12 cellular contexts compared by ENCODE assay signal in genomic region chr9:120612218-120612617, GRCh38. TPM values are rescaled to one million over a fixed set of nuclear protein-coding genes. Genes with fewer than 3 reads are reported as not detected.
DNase-seq lines count a peak whose midpoint lies in the region; ATAC-seq, FAIRE-seq and TF ChIP-seq lines count a peak whose summit lies in the region.
"Had no signal": no experiment of that assay in that cellular context is flagged by ENCODE, and none has a peak within 500 bp of the region (broad histone marks: within the 10 kb centered on the region; RNA-seq: fewer than 3 reads in every experiment).

No MANE protein-coding gene starts in this region.

- H3K27ac ChIP-seq in 22Rv1: no peak overlapping the region
- no peak overlapping the region for H3K27ac ChIP-seq in OCI-LY3 (ENCODE audit: low read length)
- H3K27ac ChIP-seq: ascending aorta, skin epidermis had no signal

- H3K4me1 ChIP-seq in OCI-LY3 (ENCODE audit: low read length): no peaks in the 10 kb centered on the region
- H3K4me1 ChIP-seq: ascending aorta had no signal

- H3K4me3 ChIP-seq in OCI-LY3 (ENCODE audit: low read length) (no peak overlapping the region), epithelial cell of proximal tubule (ENCODE audit: low read depth, low read length) (no peak overlapping the region)
- H3K4me3 ChIP-seq: ascending aorta, skin epidermis had no signal

- H3K4me2 ChIP-seq in OCI-LY3 (ENCODE audit: low read length): no peak overlapping the region

- no peak for DNase-seq in epithelial cell of proximal tubule (ENCODE audit: low read depth)
- DNase-seq in erythroblast (lab: John Stamatoyannopoulos, UW): no peak
- no peak for DNase-seq in natural killer cell treated with Interleukin-12 subunit alpha and Interleukin-12 subunit beta and Interleukin-15 and Interleukin-18, amount 100 ng/mL, for 72 hours (ENCODE audit: low spot score)
- DNase-seq: CD8-positive, alpha-beta memory T cell; NCI-H187 treated with DMSO at 0.1 percent for 48 hours had no signal

- H3K36me3 Mint-ChIP-seq in natural killer cell treated with Interleukin-12 subunit alpha and Interleukin-12 subunit beta and Interleukin-15 and Interleukin-18, amount 100 ng/mL, for 72 hours: no peaks in the 10 kb centered on the region

- H3K9me3 ChIP-seq in OCI-LY3 (ENCODE audit: insufficient read depth, low read length): no peaks in the 10 kb centered on the region
- H3K9me3 ChIP-seq: ascending aorta had no signal

- ATAC-seq in HG02870 (IDR thresholded peaks at IDR 0.05; ENCODE audit: unreplicated experiment) (no peak), HG03571 (IDR thresholded peaks at IDR 0.05; ENCODE audit: unreplicated experiment) (no peak)
- no peak for ATAC-seq in natural killer cell treated with Interleukin-12 subunit alpha and Interleukin-12 subunit beta and Interleukin-15 and Interleukin-18, amount 100 ng/mL, for 72 hours

- no peaks in the 10 kb centered on the region for H3K27me3 ChIP-seq in OCI-LY3 (ENCODE audit: low read depth, low read length)
- H3K27me3 ChIP-seq: ascending aorta had no signal

- no peaks in the 10 kb centered on the region for H3K9me3 Mint-ChIP-seq in natural killer cell treated with Interleukin-12 subunit alpha and Interleukin-12 subunit beta and Interleukin-15 and Interleukin-18, amount 100 ng/mL, for 72 hours
- H3K9me3 Mint-ChIP-seq: CD8-positive, alpha-beta memory T cell had no signal

- H3K27me3 Mint-ChIP-seq in natural killer cell treated with Interleukin-12 subunit alpha and Interleukin-12 subunit beta and Interleukin-15 and Interleukin-18, amount 100 ng/mL, for 72 hours: no peaks in the 10 kb centered on the region
- H3K27me3 Mint-ChIP-seq: CD8-positive, alpha-beta memory T cell had no signal

- no peak for TF ChIP-seq POLR2A in erythroblast (IDR thresholded peaks at IDR 0.05; ENCODE audit: low read length)

- no peak overlapping the region for H3K9ac ChIP-seq in OCI-LY3 (ENCODE audit: low read length)

- TF ChIP-seq CTCF in 22Rv1 (IDR thresholded peaks at IDR 0.05): peak; percentile 46
- peak; percentile 65 for TF ChIP-seq CTCF in OCI-LY3 (IDR thresholded peaks at IDR 0.05; ENCODE audit: low read depth, low read length)
- peak; percentile 53 for TF ChIP-seq CTCF in epithelial cell of proximal tubule (conservative IDR thresholded peaks at IDR 0.05; ENCODE audit: low read depth, low read length)

- no peak overlapping the region for H2AFZ ChIP-seq in OCI-LY3 (ENCODE audit: low read depth, low read length)

- no peaks in the 10 kb centered on the region for H3K36me3 ChIP-seq in OCI-LY3 (replicated peaks; ENCODE audit: low read depth, low read length)

- no peak overlapping the region for H3K4me3 Mint-ChIP-seq in natural killer cell treated with Interleukin-12 subunit alpha and Interleukin-12 subunit beta and Interleukin-15 and Interleukin-18, amount 100 ng/mL, for 72 hours
- H3K4me3 Mint-ChIP-seq: CD8-positive, alpha-beta memory T cell had no signal

- no peak overlapping the region for H3K27ac Mint-ChIP-seq in natural killer cell treated with Interleukin-12 subunit alpha and Interleukin-12 subunit beta and Interleukin-15 and Interleukin-18, amount 100 ng/mL, for 72 hours

- peaks cover 0 to 4% of the 10 kb centered on the region in 2 donors for H3K4me1 Mint-ChIP-seq in natural killer cell treated with Interleukin-12 subunit alpha and Interleukin-12 subunit beta and Interleukin-15 and Interleukin-18, amount 100 ng/mL, for 72 hours (ENCODE audit: low read depth in 2 of 2)

- FAIRE-seq in G401.6 (lab: Jason Lieb, UNC): peak; percentile 72

- H3K79me2 ChIP-seq in OCI-LY3 (ENCODE audit: low read length): no peaks in the 10 kb centered on the region

- no peaks in the 10 kb centered on the region for H4K20me1 ChIP-seq in OCI-LY3 (ENCODE audit: insufficient read depth, low read length)

RNA-seq across cellular contexts. Expression of gene CDK5RAP2, which starts 32.3 kb away (rescaled TPM):
- 32.1 and 38.7 TPM in 2 replicates for total RNA-seq in epithelial cell of proximal tubule
- total RNA-seq in natural killer cell treated with Interleukin-12 subunit alpha and Interleukin-12 subunit beta and Interleukin-15 and Interleukin-18, amount 100 ng/mL, for 72 hours: 100 to 1,000 TPM in 1 of 2 donors, 10 to 100 TPM in 1; 73.4 to 124 TPM
